1 cellular context compared by ENCODE assay signal in genomic region chr18:35817604-35818352, GRCh38.
TF ChIP-seq lines count a peak whose summit lies in the region.

No MANE protein-coding gene starts in this region.

TF ChIP-seq in WTC11, 78 proteins besides CTCF, POLR2A, EP300 and RAD21 (continued from another document):
- TF ChIP-seq ARID4B (CRISPR knock-in tag; IDR thresholded peaks at IDR 0.05; ENCODE audit: borderline replicate concordance) (no peak), EMX1 (CRISPR knock-in tag; IDR thresholded peaks at IDR 0.05) (no peak), STAT6 (CRISPR knock-in tag; conservative IDR thresholded peaks at IDR 0.05; ENCODE audit: low read depth) (no peak), PRRX2 (CRISPR knock-in tag; IDR thresholded peaks at IDR 0.05) (no peak), ERG (CRISPR knock-in tag; IDR thresholded peaks at IDR 0.05) (no peak), CDX4 (CRISPR knock-in tag; IDR thresholded peaks at IDR 0.05; ENCODE audit: borderline replicate concordance) (no peak)
